In genomic region chr2:54494087-54494486, GRCh38 we compare ENCODE assay signal across 4 cellular contexts.
TF ChIP-seq lines count a peak whose summit lies in the region.

No MANE protein-coding gene starts in this region.

TF ChIP-seq in SK-N-SH treated with all-trans-retinoic acid at 6 μM for 48 hours, 23 proteins besides CTCF, POLR2A, EP300 and RAD21:
- TF ChIP-seq ZFP30 (CRISPR knock-in tag; IDR thresholded peaks at IDR 0.05) (no peak), ISL1 (CRISPR knock-in tag; IDR thresholded peaks at IDR 0.05) (peak; percentile 67), CREB5 (CRISPR knock-in tag; IDR thresholded peaks at IDR 0.05; ENCODE audit: low read depth) (no peak)
TF ChIP-seq in SK-N-SH treated with all-trans-retinoic acid at 6 μM for 48 hours: peak in this region for 1.

TF ChIP-seq in SK-N-SH, 30 proteins besides CTCF, POLR2A, EP300 and RAD21:
- no peak for TF ChIP-seq NRF1 (IDR thresholded peaks at IDR 0.05; ENCODE audit: low read depth, low read length)
- TF ChIP-seq SMC3 (IDR thresholded peaks at IDR 0.05; ENCODE audit: low read depth, low read length) = no peak
- no peak for TF ChIP-seq JUND (IDR thresholded peaks at IDR 0.05)
- no peak for TF ChIP-seq ELF1 (IDR thresholded peaks at IDR 0.05)
- TF ChIP-seq RXRA (IDR thresholded peaks at IDR 0.05; ENCODE audit: borderline replicate concordance, low read depth) = no peak

TF ChIP-seq in IMR-90, 13 proteins besides CTCF, POLR2A, EP300 and RAD21:
- no peak for TF ChIP-seq RFX5 (IDR thresholded peaks at IDR 0.05; ENCODE audit: low read depth, low read length)

TF ChIP-seq in endothelial cell of umbilical vein, 7 proteins besides CTCF, POLR2A, EP300 and RAD21:
- no peak for TF ChIP-seq MYC (IDR thresholded peaks at IDR 0.05; ENCODE audit: low read depth, low read length)
- peak; percentile 29 for TF ChIP-seq FOS (IDR thresholded peaks at IDR 0.05; ENCODE audit: borderline replicate concordance, insufficient read depth, low read length)
- no peak for TF ChIP-seq EZH2 (IDR thresholded peaks at IDR 0.05; ENCODE audit: borderline replicate concordance, low read depth, low read length, severe bottlenecking)
- no peak for TF ChIP-seq GATA2 (IDR thresholded peaks at IDR 0.05; ENCODE audit: insufficient read depth, insufficient read length, low read depth, low read length)
- TF ChIP-seq JUN (IDR thresholded peaks at IDR 0.05; ENCODE audit: borderline replicate concordance, insufficient read depth, insufficient read length, low read depth) = no peak
- TF ChIP-seq, protein P1, sequence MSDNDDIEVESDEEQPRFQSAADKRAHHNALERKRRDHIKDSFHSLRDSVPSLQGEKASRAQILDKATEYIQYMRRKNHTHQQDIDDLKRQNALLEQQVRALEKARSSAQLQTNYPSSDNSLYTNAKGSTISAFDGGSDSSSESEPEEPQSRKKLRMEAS (IDR thresholded peaks at IDR 0.05; ENCODE audit: insufficient read depth, insufficient read length) = no peak
- no peak for TF ChIP-seq POLR2AphosphoS5 (IDR thresholded peaks at IDR 0.05; ENCODE audit: insufficient read depth, low read depth, low read length)
TF ChIP-seq in endothelial cell of umbilical vein: peak in this region for 1.
